1 cellular context compared by ENCODE assay signal in genomic region chr18:55738483-55739114, GRCh38.
TF ChIP-seq lines count a peak whose summit lies in the region.

No MANE protein-coding gene starts in this region.

TF ChIP-seq in K562, 482 proteins besides CTCF, POLR2A, EP300 and RAD21 (continued from another document and continues in another):
- TF ChIP-seq, protein P1, sequence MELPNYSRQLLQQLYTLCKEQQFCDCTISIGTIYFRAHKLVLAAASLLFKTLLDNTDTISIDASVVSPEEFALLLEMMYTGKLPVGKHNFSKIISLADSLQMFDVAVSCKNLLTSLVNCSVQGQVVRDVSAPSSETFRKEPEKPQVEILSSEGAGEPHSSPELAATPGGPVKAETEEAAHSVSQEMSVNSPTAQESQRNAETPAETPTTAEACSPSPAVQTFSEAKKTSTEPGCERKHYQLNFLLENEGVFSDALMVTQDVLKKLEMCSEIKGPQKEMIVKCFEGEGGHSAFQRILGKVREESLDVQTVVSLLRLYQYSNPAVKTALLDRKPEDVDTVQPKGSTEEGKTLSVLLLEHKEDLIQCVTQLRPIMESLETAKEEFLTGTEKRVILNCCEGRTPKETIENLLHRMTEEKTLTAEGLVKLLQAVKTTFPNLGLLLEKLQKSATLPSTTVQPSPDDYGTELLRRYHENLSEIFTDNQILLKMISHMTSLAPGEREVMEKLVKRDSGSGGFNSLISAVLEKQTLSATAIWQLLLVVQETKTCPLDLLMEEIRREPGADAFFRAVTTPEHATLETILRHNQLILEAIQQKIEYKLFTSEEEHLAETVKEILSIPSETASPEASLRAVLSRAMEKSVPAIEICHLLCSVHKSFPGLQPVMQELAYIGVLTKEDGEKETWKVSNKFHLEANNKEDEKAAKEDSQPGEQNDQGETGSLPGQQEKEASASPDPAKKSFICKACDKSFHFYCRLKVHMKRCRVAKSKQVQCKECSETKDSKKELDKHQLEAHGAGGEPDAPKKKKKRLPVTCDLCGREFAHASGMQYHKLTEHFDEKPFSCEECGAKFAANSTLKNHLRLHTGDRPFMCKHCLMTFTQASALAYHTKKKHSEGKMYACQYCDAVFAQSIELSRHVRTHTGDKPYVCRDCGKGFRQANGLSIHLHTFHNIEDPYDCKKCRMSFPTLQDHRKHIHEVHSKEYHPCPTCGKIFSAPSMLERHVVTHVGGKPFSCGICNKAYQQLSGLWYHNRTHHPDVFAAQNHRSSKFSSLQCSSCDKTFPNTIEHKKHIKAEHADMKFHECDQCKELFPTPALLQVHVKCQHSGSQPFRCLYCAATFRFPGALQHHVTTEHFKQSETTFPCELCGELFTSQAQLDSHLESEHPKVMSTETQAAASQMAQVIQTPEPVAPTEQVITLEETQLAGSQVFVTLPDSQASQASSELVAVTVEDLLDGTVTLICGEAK (IDR thresholded peaks at IDR 0.05), result peak; percentile 35; the same call in 1 of the 2 replicates
- TF ChIP-seq, protein P1 (CRISPR knock-in tag; IDR thresholded peaks at IDR 0.05), result no peak
- TF ChIP-seq ZNF146 (CRISPR knock-in tag; IDR thresholded peaks at IDR 0.05; ENCODE audit: unreplicated experiment), result no peak
- TF ChIP-seq ADNP (tag; IDR thresholded peaks at IDR 0.05), result no peak
- no peak for TF ChIP-seq ETV5 (CRISPR knock-in tag; IDR thresholded peaks at IDR 0.05; ENCODE audit: low read depth)
- TF ChIP-seq, protein P2, sequence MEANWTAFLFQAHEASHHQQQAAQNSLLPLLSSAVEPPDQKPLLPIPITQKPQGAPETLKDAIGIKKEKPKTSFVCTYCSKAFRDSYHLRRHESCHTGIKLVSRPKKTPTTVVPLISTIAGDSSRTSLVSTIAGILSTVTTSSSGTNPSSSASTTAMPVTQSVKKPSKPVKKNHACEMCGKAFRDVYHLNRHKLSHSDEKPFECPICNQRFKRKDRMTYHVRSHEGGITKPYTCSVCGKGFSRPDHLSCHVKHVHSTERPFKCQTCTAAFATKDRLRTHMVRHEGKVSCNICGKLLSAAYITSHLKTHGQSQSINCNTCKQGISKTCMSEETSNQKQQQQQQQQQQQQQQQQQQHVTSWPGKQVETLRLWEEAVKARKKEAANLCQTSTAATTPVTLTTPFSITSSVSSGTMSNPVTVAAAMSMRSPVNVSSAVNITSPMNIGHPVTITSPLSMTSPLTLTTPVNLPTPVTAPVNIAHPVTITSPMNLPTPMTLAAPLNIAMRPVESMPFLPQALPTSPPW (CRISPR knock-in tag; IDR thresholded peaks at IDR 0.05), result no peak
- no peak for TF ChIP-seq ZKSCAN1 (IDR thresholded peaks at IDR 0.05; ENCODE audit: low read depth, low read length)
- TF ChIP-seq GTF2E2 (tag; IDR thresholded peaks at IDR 0.05), result no peak
- TF ChIP-seq MTA2 (IDR thresholded peaks at IDR 0.05; ENCODE audit: low read depth), result 0 out of 2 replicates have a peak, but pooled peaks have one; percentile 19
- TF ChIP-seq ZNF717 (CRISPR knock-in tag; IDR thresholded peaks at IDR 0.05), result no peak
- TF ChIP-seq ZNF174 (CRISPR knock-in tag; IDR thresholded peaks at IDR 0.05), result no peak
- TF ChIP-seq, protein P3, sequence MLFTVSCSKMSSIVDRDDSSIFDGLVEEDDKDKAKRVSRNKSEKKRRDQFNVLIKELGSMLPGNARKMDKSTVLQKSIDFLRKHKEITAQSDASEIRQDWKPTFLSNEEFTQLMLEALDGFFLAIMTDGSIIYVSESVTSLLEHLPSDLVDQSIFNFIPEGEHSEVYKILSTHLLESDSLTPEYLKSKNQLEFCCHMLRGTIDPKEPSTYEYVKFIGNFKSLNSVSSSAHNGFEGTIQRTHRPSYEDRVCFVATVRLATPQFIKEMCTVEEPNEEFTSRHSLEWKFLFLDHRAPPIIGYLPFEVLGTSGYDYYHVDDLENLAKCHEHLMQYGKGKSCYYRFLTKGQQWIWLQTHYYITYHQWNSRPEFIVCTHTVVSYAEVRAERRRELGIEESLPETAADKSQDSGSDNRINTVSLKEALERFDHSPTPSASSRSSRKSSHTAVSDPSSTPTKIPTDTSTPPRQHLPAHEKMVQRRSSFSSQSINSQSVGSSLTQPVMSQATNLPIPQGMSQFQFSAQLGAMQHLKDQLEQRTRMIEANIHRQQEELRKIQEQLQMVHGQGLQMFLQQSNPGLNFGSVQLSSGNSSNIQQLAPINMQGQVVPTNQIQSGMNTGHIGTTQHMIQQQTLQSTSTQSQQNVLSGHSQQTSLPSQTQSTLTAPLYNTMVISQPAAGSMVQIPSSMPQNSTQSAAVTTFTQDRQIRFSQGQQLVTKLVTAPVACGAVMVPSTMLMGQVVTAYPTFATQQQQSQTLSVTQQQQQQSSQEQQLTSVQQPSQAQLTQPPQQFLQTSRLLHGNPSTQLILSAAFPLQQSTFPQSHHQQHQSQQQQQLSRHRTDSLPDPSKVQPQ (CRISPR knock-in tag; IDR thresholded peaks at IDR 0.05; ENCODE audit: borderline replicate concordance), result no peak
- TF ChIP-seq U2AF2 (optimal IDR thresholded peaks at IDR 0.05; ENCODE audit: low read depth, low read length), result no peak
- peak; percentile 26; the same call in 1 of the 2 replicates for TF ChIP-seq DPF2 (IDR thresholded peaks at IDR 0.05)
- TF ChIP-seq TAF1 (IDR thresholded peaks at IDR 0.05; ENCODE audit: control insufficient read depth, extremely low read depth, insufficient read depth, low read length, severe bottlenecking), result no peak
- TF ChIP-seq ARNT (IDR thresholded peaks at IDR 0.05), result no peak
- TF ChIP-seq, protein P4, sequence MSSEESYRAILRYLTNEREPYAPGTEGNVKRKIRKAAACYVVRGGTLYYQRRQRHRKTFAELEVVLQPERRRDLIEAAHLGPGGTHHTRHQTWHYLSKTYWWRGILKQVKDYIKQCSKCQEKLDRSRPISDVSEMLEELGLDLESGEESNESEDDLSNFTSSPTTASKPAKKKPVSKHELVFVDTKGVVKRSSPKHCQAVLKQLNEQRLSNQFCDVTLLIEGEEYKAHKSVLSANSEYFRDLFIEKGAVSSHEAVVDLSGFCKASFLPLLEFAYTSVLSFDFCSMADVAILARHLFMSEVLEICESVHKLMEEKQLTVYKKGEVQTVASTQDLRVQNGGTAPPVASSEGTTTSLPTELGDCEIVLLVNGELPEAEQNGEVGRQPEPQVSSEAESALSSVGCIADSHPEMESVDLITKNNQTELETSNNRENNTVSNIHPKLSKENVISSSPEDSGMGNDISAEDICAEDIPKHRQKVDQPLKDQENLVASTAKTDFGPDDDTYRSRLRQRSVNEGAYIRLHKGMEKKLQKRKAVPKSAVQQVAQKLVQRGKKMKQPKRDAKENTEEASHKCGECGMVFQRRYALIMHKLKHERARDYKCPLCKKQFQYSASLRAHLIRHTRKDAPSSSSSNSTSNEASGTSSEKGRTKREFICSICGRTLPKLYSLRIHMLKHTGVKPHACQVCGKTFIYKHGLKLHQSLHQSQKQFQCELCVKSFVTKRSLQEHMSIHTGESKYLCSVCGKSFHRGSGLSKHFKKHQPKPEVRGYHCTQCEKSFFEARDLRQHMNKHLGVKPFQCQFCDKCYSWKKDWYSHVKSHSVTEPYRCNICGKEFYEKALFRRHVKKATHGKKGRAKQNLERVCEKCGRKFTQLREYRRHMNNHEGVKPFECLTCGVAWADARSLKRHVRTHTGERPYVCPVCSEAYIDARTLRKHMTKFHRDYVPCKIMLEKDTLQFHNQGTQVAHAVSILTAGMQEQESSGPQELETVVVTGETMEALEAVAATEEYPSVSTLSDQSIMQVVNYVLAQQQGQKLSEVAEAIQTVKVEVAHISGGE (CRISPR knock-in tag; IDR thresholded peaks at IDR 0.05), result no peak
- TF ChIP-seq NFRKB (IDR thresholded peaks at IDR 0.05; ENCODE audit: low read depth), result no peak
- no peak for TF ChIP-seq STAG1 (CRISPR knock-in tag; IDR thresholded peaks at IDR 0.05; ENCODE audit: borderline replicate concordance)
- TF ChIP-seq CTBP1 (IDR thresholded peaks at IDR 0.05; ENCODE audit: borderline replicate concordance), result 0 out of 2 replicates have a peak, but pooled peaks have one; percentile 23
- no peak for TF ChIP-seq RBM17 (IDR thresholded peaks at IDR 0.05; ENCODE audit: borderline replicate concordance, low read depth, low read length)
- peak; percentile 27; the same call in 1 of the 2 replicates for TF ChIP-seq NCOR1 (IDR thresholded peaks at IDR 0.05)
- peak; percentile 59 for TF ChIP-seq ARID1B (IDR thresholded peaks at IDR 0.05)
- TF ChIP-seq CBFA2T2 (conservative IDR thresholded peaks at IDR 0.05), result peak; percentile 34; the same call in 1 of the 2 replicates
- TF ChIP-seq, protein P5, sequence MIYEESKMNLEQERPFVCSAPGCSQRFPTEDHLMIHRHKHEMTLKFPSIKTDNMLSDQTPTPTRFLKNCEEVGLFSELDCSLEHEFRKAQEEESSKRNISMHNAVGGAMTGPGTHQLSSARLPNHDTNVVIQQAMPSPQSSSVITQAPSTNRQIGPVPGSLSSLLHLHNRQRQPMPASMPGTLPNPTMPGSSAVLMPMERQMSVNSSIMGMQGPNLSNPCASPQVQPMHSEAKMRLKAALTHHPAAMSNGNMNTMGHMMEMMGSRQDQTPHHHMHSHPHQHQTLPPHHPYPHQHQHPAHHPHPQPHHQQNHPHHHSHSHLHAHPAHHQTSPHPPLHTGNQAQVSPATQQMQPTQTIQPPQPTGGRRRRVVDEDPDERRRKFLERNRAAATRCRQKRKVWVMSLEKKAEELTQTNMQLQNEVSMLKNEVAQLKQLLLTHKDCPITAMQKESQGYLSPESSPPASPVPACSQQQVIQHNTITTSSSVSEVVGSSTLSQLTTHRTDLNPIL (CRISPR knock-in tag; IDR thresholded peaks at IDR 0.05), result no peak
- TF ChIP-seq GATAD2B (IDR thresholded peaks at IDR 0.05; ENCODE audit: borderline replicate concordance), result no peak
- peak; percentile 58 for TF ChIP-seq CEBPG (CRISPR knock-in tag; IDR thresholded peaks at IDR 0.05)
- TF ChIP-seq CEBPG (tag; conservative IDR thresholded peaks at IDR 0.05 in 1 of 2, IDR thresholded peaks at IDR 0.05 in 1 of 2), result peak in 1 of 2 experiments; percentile 38; a peak in 1 of 4 replicates
- TF ChIP-seq CEBPZ (IDR thresholded peaks at IDR 0.05; ENCODE audit: borderline replicate concordance, low read depth, low read length), result no peak
- TF ChIP-seq HIVEP1 (CRISPR knock-in tag; IDR thresholded peaks at IDR 0.05), result no peak
- TF ChIP-seq FOXO4 (CRISPR knock-in tag; IDR thresholded peaks at IDR 0.05), result no peak
